23 cellular contexts compared by ENCODE assay signal in the genomic region with DNA sequence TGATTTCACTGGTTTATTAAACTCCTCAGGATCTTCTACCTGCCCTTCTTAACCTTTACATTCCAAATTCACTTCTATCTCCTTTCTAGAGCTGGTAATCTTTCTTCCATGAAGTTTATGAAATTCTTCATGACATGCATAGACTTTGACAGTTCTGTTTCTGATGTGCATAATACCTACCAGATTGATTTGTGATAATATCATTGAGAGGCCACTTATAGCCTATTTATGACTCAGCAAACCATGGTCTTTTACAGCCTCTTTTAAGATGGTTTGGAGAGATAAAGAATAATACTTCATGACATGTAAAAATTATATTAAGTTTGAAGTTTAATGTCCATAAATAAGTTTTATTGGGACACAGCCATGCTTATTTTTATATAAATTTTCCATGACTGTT. TPM values are rescaled to one million over a fixed set of nuclear protein-coding genes. Genes with fewer than 3 reads are reported as not detected.
DNase-seq lines count a peak whose midpoint lies in the region.
"Had no signal": no experiment of that assay in that cellular context is flagged by ENCODE, and none has a peak within 500 bp of the region (broad histone marks: within the 10 kb centered on the region; RNA-seq: fewer than 3 reads in every experiment).

No MANE protein-coding gene starts in this region.

- DNase-seq in NCI-H510A treated with DMSO at 0.1 percent for 48 hours (lab: John Stamatoyannopoulos, UW) (peak; percentile 11), NCI-H510A (lab: John Stamatoyannopoulos, UW) (no peak), HT-29 (ENCODE audit: low spot score) (peak; percentile 7), SK-N-DZ (ENCODE audit: low spot score) (peak; percentile 22), HAP-1 (ENCODE audit: low spot score in 2 of 2) (no peak), SJCRH30 (no peak), NCI-H1436 (lab: John Stamatoyannopoulos, UW) (no peak)
- DNase-seq: 8988T; ACHN; AML-193; BE2C; CD4-positive, alpha-beta T cell; CD8-positive, alpha-beta memory T cell; DMS79; EL; GDM1; GM23248; H7 had no signal

- H3K36me3 ChIP-seq in HAP-1 (replicated peaks) (no peaks in the 10 kb centered on the region), SJCRH30 (no peaks in the 10 kb centered on the region)
- H3K36me3 ChIP-seq: BE2C; BLaER1 treated with 17β-estradiol and CSF1 and Interleukin-3, amounts not matched to agents 10 nM and 100 nM had no signal

- H3K27ac ChIP-seq in SJCRH30 = no peak overlapping the region
- H3K27ac ChIP-seq: A549; BLaER1 treated with 17β-estradiol and CSF1 and Interleukin-3, amounts not matched to agents 10 nM and 100 nM; GM23248 had no signal

- H3K4me3 ChIP-seq in HAP-1 (no peak overlapping the region), SJCRH30 (no peak overlapping the region)
- H3K4me3 ChIP-seq: A549; BLaER1 treated with 17β-estradiol and CSF1 and Interleukin-3, amounts not matched to agents 10 nM and 100 nM; GM12878; GM23248 had no signal

- H3K9me3 ChIP-seq in HAP-1 (no peaks in the 10 kb centered on the region), SJCRH30 (replicated peaks) (no peaks in the 10 kb centered on the region)
- H3K9me3 ChIP-seq: A549; BE2C; BLaER1 treated with 17β-estradiol and CSF1 and Interleukin-3, amounts not matched to agents 10 nM and 100 nM had no signal

- H3K27me3 ChIP-seq in HAP-1 (ENCODE audit: low read depth) = peaks cover 10% of the 10 kb centered on the region; the same call in 1 of the 2 replicates
- no peaks in the 10 kb centered on the region for H3K27me3 ChIP-seq in SJCRH30
- H3K27me3 ChIP-seq: BE2C; BLaER1 treated with 17β-estradiol and CSF1 and Interleukin-3, amounts not matched to agents 10 nM and 100 nM had no signal

- in situ Hi-C loops in HAP-1 (cut with MboI; ENCODE audit: low sequenced_read_pairs) = no loop called here

- no peaks in the 10 kb centered on the region for H3K4me1 ChIP-seq in HAP-1
- H3K4me1 ChIP-seq in SJCRH30 = 0 out of 2 replicates have a peak, but pooled peaks cover 2% of the 10 kb centered on the region
- H3K4me1 ChIP-seq: A549; BE2C; BLaER1 treated with 17β-estradiol and CSF1 and Interleukin-3, amounts not matched to agents 10 nM and 100 nM had no signal

RNA-seq across cellular contexts. Expression of a gene that starts 14.0 kb away (rescaled TPM):
- not detected in 2 replicates for total RNA-seq in HT-29 (2014; rRNA removed; shearing (Covaris generic))
- 1.3 and 1.8 TPM in 2 replicates for polyA plus RNA-seq in SK-N-DZ (2014; cell fraction: cytosol; rRNA removed)
- polyA plus RNA-seq in SK-N-DZ (2014; cell fraction: nucleus; rRNA removed) = 3.1 and 4.2 TPM in 2 replicates
- not detected in 2 replicates for total RNA-seq in SJCRH30 (2014; rRNA removed; shearing (Covaris generic))
- total RNA-seq: CD4-positive, alpha-beta T cell; CD8-positive, alpha-beta memory T cell; GM12878 had no signal
- polyA plus RNA-seq: CD14-positive monocyte; CD8-positive, alpha-beta memory T cell had no signal

RNA-seq across cellular contexts. Expression of a gene that starts 49.3 kb away (rescaled TPM):
- 0.03 TPM in 1 of 2 replicates, not detected in the other for total RNA-seq in HT-29 (2014; rRNA removed; shearing (Covaris generic))
- polyA plus RNA-seq in SK-N-DZ (2014; cell fraction: cytosol; rRNA removed) = 4.7 and 5.2 TPM in 2 replicates
- polyA plus RNA-seq in SK-N-DZ (2014; cell fraction: nucleus; rRNA removed) = 7.3 and 8.4 TPM in 2 replicates
- total RNA-seq in SJCRH30 (2014; rRNA removed; shearing (Covaris generic)) = 6.1 and 7.7 TPM in 2 replicates
- total RNA-seq: CD4-positive, alpha-beta T cell; CD8-positive, alpha-beta memory T cell; H1; H7 had no signal
- polyA plus RNA-seq: CD14-positive monocyte; CD8-positive, alpha-beta memory T cell; GM23248 had no signal

Comparison
In these comparisons a context has a peak if more than half of its experiments do, and no peak if none do; other contexts are left out.
1. DNase-seq: peak in NCI-H510A treated with DMSO at 0.1 percent for 48 hours (single experiment), HT-29 (single experiment) and SK-N-DZ (single experiment); none in NCI-H510A (single experiment), HAP-1 (0 of 2), SJCRH30 (0 of 2) and NCI-H1436 (single experiment).